ENCODE assay signal across 24 cellular contexts in the genomic region with DNA sequence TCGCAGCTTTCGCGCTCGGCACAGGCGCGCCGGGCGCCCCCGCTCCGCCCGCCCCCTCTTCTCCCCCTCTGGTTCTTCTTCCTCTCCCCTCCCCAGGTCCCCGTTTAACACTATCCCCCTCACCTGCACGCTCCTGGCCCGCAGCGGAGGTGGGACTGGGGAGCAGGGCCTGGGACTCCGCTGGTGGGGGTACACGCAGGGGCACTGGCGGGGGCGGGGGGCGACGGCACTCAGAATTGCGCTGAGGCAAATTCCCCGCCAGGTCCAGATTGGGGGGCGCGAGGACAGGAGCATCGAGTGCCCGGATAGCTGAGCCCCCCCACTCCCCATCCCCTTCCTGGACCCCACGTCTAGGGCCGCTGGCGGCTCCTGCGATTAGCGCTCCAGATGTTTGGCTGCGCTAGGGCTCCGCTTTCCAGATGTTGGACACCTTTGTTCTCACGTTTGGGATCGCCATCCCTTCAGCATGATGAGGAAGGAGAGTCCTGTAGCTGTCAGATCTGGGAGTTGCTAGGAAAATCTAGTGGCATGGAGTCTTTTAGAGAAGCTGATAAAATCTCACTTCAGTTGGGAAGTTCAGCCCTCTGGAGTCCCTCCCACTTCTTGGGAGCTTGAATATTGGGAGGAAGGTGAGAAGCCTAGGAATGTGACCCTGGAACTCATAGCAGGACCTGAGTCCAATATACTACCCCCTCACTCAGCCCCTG. TPM values are rescaled to one million over a fixed set of nuclear protein-coding genes. Genes with fewer than 3 reads are reported as not detected.
DNase-seq lines count a peak whose midpoint lies in the region; ATAC-seq, FAIRE-seq and TF ChIP-seq lines count a peak whose summit lies in the region.
"Had no signal": no experiment of that assay in that cellular context is flagged by ENCODE, and none has a peak within 500 bp of the region (broad histone marks: within the 10 kb centered on the region; RNA-seq: fewer than 3 reads in every experiment).

No MANE protein-coding gene starts in this region.

- FAIRE-seq in astrocyte (lab: Jason Lieb, UNC) = no peak

- H3K4me3 Mint-ChIP-seq in astrocyte (ENCODE audit: unreplicated experiment) = no peak overlapping the region
- no peak overlapping the region for H3K4me3 Mint-ChIP-seq in Caco-2 (ENCODE audit: unreplicated experiment)
- H3K4me3 Mint-ChIP-seq: activated naive CD8-positive, alpha-beta T cell treated with anti-CD3 and anti-CD28 coated beads for 36 hours; activated T-cell treated with anti-CD3 and anti-CD28 coated beads, Interleukin-2, amount 50 U/mL, for 4 hours had no signal

- H3K9ac ChIP-seq in SK-N-SH = no peak overlapping the region
- H3K9ac ChIP-seq in astrocyte (ENCODE audit: low read length) = no peak overlapping the region

- no peaks in the 10 kb centered on the region for H3K9me2 ChIP-seq in SK-N-SH

- H2AFZ ChIP-seq in SK-N-SH (ENCODE audit: low read depth) (no peak overlapping the region), astrocyte (ENCODE audit: low read depth, low read length) (no peak overlapping the region)

- H3K27me3 Mint-ChIP-seq in astrocyte (ENCODE audit: low read depth, unreplicated experiment) (peaks cover 88% of the 10 kb centered on the region), Caco-2 (ENCODE audit: insufficient read depth, unreplicated experiment) (peaks cover 30% of the 10 kb centered on the region)

- TF ChIP-seq RAD21 in SK-N-SH (IDR thresholded peaks at IDR 0.05; ENCODE audit: low read length) = no peak

- H3K4me1 ChIP-seq in SK-N-SH (ENCODE audit: control insufficient read depth in 1 of 2, insufficient read depth in 2 of 2, low read depth in 1 of 2, low read length in 1 of 2) (peaks cover 0 to 34% of the 10 kb centered on the region in 2 experiments; a peak in 2 of 4 replicates), astrocyte (ENCODE audit: insufficient read depth, low read length) (no peaks in the 10 kb centered on the region), sigmoid colon (peaks cover 0 to 24% (median 21%) of the 10 kb centered on the region in 4 donors), Caco-2 (no peaks in the 10 kb centered on the region; the same call in 1 of the 2 replicates)

- WGBS in SK-N-SH (ENCODE audit: low lambda C conversion rate) = 43% methylated on average over 22 of the region's 36 CpGs
- WGBS in sigmoid colon, 2 donors = 5 to 9% methylated on average over 36 of the region's 36 CpGs

- H3K36me3 ChIP-seq in SK-N-SH (replicated peaks in 1 of 2; ENCODE audit: control insufficient read depth in 1 of 2, insufficient read depth in 2 of 2, low read length in 1 of 2) (no peaks in the 10 kb centered on the region), astrocyte (ENCODE audit: insufficient read depth, low read length) (no peaks in the 10 kb centered on the region), sigmoid colon (no peaks in the 10 kb centered on the region), Caco-2 (ENCODE audit: control insufficient read depth, insufficient read depth, low read length) (no peaks in the 10 kb centered on the region)
- H3K36me3 ChIP-seq: tibial nerve had no signal

- peaks cover 2% of the 10 kb centered on the region for H3K36me3 Mint-ChIP-seq in astrocyte (ENCODE audit: low read depth, unreplicated experiment)
- no peaks in the 10 kb centered on the region for H3K36me3 Mint-ChIP-seq in Caco-2 (ENCODE audit: insufficient read depth, unreplicated experiment)
- H3K36me3 Mint-ChIP-seq: activated naive CD8-positive, alpha-beta T cell treated with anti-CD3 and anti-CD28 coated beads for 36 hours had no signal

- H3K4me1 Mint-ChIP-seq in astrocyte (ENCODE audit: low read depth, unreplicated experiment) = no peaks in the 10 kb centered on the region
- H3K4me1 Mint-ChIP-seq in Caco-2 (ENCODE audit: low read depth, unreplicated experiment) = no peaks in the 10 kb centered on the region

- H3K27ac ChIP-seq in SK-N-SH (ENCODE audit: low read depth in 2 of 2, low read length in 1 of 2) = peak overlapping the region in 1 of 2 experiments; percentile 86; a peak in 2 of 4 replicates
- H3K27ac ChIP-seq in astrocyte (ENCODE audit: low read depth, low read length) = no peak overlapping the region
- no peak overlapping the region for H3K27ac ChIP-seq in sigmoid colon
- H3K27ac ChIP-seq: 22Rv1, C4-2B, tibial nerve had no signal

- H3K79me2 ChIP-seq in SK-N-SH (ENCODE audit: insufficient read depth) (no peaks in the 10 kb centered on the region), astrocyte (ENCODE audit: insufficient read depth, low read length) (no peaks in the 10 kb centered on the region)

- intact Hi-C loops in sigmoid colon (cut with DNase I) = no loop called here
- intact Hi-C loops in head of caudate nucleus (cut with DNase I) = no loop called here
- intact Hi-C loops in Caco-2 (cut with micrococcal nuclease; ENCODE audit: unreplicated experiment) = no loop called here

- peaks cover 47% of the 10 kb centered on the region for H3K27me3 ChIP-seq in SK-N-SH (ENCODE audit: insufficient read depth)
- peaks cover 87% of the 10 kb centered on the region for H3K27me3 ChIP-seq in astrocyte (ENCODE audit: insufficient read depth, low read length)
- H3K27me3 ChIP-seq in sigmoid colon = peaks cover 40 to 99% (median 70%) of the 10 kb centered on the region in 3 donors
- no peaks in the 10 kb centered on the region; the same call in 1 of the 2 replicates for H3K27me3 ChIP-seq in Caco-2 (replicated peaks; ENCODE audit: control insufficient read depth, insufficient read depth, low read length)

- H3K4me3 ChIP-seq in SK-N-SH (ENCODE audit: low read depth in 2 of 2, low read length in 1 of 2) = peak overlapping the region in 1 of 2 experiments; percentile 33; a peak in 1 of 4 replicates
- no peak overlapping the region for H3K4me3 ChIP-seq in astrocyte (ENCODE audit: insufficient read depth, low read depth, low read length)
- H3K4me3 ChIP-seq in iPS-18c (ENCODE audit: insufficient read depth, low read depth, low read length) = peak overlapping the region; percentile 15; the same call in 1 of the 2 replicates
- H3K4me3 ChIP-seq in sigmoid colon = peak overlapping the region in 2 of 4 donors; percentile 27
- no peak overlapping the region for H3K4me3 ChIP-seq in Caco-2 (ENCODE audit: low read depth, low read length)

- DNase-seq in SK-N-SH (peak; percentile 23), astrocyte (ENCODE audit: low read depth) (no peak), sigmoid colon (peak; percentile 39), head of caudate nucleus (no peak), HCEC 1CT (no peak), Caco-2 (no peak)
- DNase-seq: activated CD4-positive, alpha-beta T cell treated with anti-CD3 and anti-CD28 coated beads, Interleukin-2, amount 50 U/mL, for 4 hours; activated naive CD8-positive, alpha-beta T cell treated with anti-CD3 and anti-CD28 coated beads for 36 hours; activated T-cell treated with anti-CD3 and anti-CD28 coated beads, Interleukin-2, amount 50 U/mL, for 4 hours; caudate nucleus; DMS153; effector memory CD8-positive, alpha-beta T cell; NCI-H187 treated with DMSO at 0.1 percent for 48 hours; OCI-M1; stimulated activated CD4-positive, alpha-beta T cell treated with anti-CD3 and anti-CD28 coated beads, Interleukin-4, amount 100 ng/mL, for 4 hours had no signal

- BruUV-seq in Caco-2 (replicated peaks; lab: Mats Ljungman, UMichigan) = no TSS peak

- H3K4me2 ChIP-seq in SK-N-SH (no peak overlapping the region), astrocyte (ENCODE audit: low read length) (peak overlapping the region; percentile 54)

- no peaks in the 10 kb centered on the region for H4K20me1 ChIP-seq in SK-N-SH (ENCODE audit: insufficient read depth)
- H4K20me1 ChIP-seq in astrocyte (ENCODE audit: insufficient read depth, low read length) = no peaks in the 10 kb centered on the region

- H3K27ac Mint-ChIP-seq in astrocyte (ENCODE audit: unreplicated experiment) (no peak overlapping the region), Caco-2 (ENCODE audit: unreplicated experiment) (no peak overlapping the region)
- H3K27ac Mint-ChIP-seq: activated naive CD8-positive, alpha-beta T cell treated with anti-CD3 and anti-CD28 coated beads for 36 hours; effector memory CD8-positive, alpha-beta T cell; IgD-negative memory B cell; memory B cell had no signal

- no peak for TF ChIP-seq CTCF in SK-N-SH (IDR thresholded peaks at IDR 0.05)
- TF ChIP-seq CTCF in astrocyte (IDR thresholded peaks at IDR 0.05; ENCODE audit: insufficient read depth, low read depth, low read length) = no peak
- TF ChIP-seq CTCF in sigmoid colon (IDR thresholded peaks at IDR 0.05) = no peak
- no peak for TF ChIP-seq CTCF in Caco-2 (IDR thresholded peaks at IDR 0.05; ENCODE audit: insufficient read depth in 1 of 2, low read depth in 1 of 2, low read length in 1 of 2, severe bottlenecking in 1 of 2, unreplicated experiment in 1 of 2)

- POLR2A ChIA-PET in SK-N-SH (lab: Yijun Ruan, JAX) = interaction anchor here (0.5 to 1.1 kb wide), 2 partner anchors 74 to 261 kb away, joined by 3 to 8 read pairs; no protein-coding TSS in a partner anchor
- POLR2A ChIA-PET in Caco-2 (lab: Charles Lee) = no interaction called here

- no peak for TF ChIP-seq POLR2A in sigmoid colon (IDR thresholded peaks at IDR 0.05)

- TF ChIP-seq EP300 in SK-N-SH (IDR thresholded peaks at IDR 0.05; ENCODE audit: borderline replicate concordance in 1 of 2, low read depth in 1 of 2, low read length in 1 of 2) = no peak
- TF ChIP-seq EP300 in sigmoid colon (IDR thresholded peaks at IDR 0.05) = no peak

- H3K9me3 Mint-ChIP-seq in astrocyte (ENCODE audit: unreplicated experiment) (peaks cover 29% of the 10 kb centered on the region), Caco-2 (ENCODE audit: unreplicated experiment) (no peaks in the 10 kb centered on the region)
- H3K9me3 Mint-ChIP-seq: activated naive CD8-positive, alpha-beta T cell treated with anti-CD3 and anti-CD28 coated beads for 36 hours; activated T-cell treated with anti-CD3 and anti-CD28 coated beads, Interleukin-2, amount 50 U/mL, for 4 hours; effector memory CD8-positive, alpha-beta T cell; IgD-negative memory B cell; memory B cell had no signal

- H3F3A ChIP-seq in SK-N-SH (replicated peaks; ENCODE audit: insufficient read depth) = no peaks in the 10 kb centered on the region

- no peak for ATAC-seq in SK-N-SH treated with all-trans-retinoic acid at 6 μM for 48 hours
- ATAC-seq: activated T-cell treated with anti-CD3 and anti-CD28 coated beads, Interleukin-2, amount 50 U/mL, for 4 hours; effector memory CD8-positive, alpha-beta T cell had no signal

- H3K9me3 ChIP-seq in SK-N-SH (no peaks in the 10 kb centered on the region), astrocyte (ENCODE audit: insufficient read depth, low read depth, low read length) (no peaks in the 10 kb centered on the region), iPS-18c (ENCODE audit: control insufficient read depth, insufficient read depth, low read length) (no peaks in the 10 kb centered on the region), sigmoid colon (peaks cover 0 to 2% (median 0%) of the 10 kb centered on the region in 4 donors), Caco-2 (no peaks in the 10 kb centered on the region)
- H3K9me3 ChIP-seq: tibial nerve had no signal

- CTCF ChIA-PET in SK-N-SH (lab: Yijun Ruan, JAX) = interaction anchor here (0.7 to 4.4 kb wide), 6 partner anchors 9 to 152 kb away, joined by 3 to 21 read pairs (median 6); no protein-coding TSS in a partner anchor
- CTCF ChIA-PET in Caco-2 (lab: Charles Lee) = no interaction called here

RNA-seq across cellular contexts. Expression of gene PAX2, which starts 31.4 kb away (rescaled TPM):
- polyA plus RNA-seq in SK-N-SH (2012; rRNA removed) = not detected in 2 replicates
- not detected in 2 replicates for polyA plus RNA-seq in SK-N-SH (2012; cell fraction: cytosol; rRNA removed)
- 0.08 TPM in 1 of 2 replicates, not detected in the other for polyA plus RNA-seq in SK-N-SH (2012; cell fraction: nucleus; rRNA removed)
- 0.23 and 0.60 TPM in 2 replicates for total RNA-seq in astrocyte
- total RNA-seq in sigmoid colon = not detected
- polyA plus RNA-seq in sigmoid colon = not detected
- total RNA-seq in Caco-2 (2022) = 0.30 and 0.45 TPM in 2 replicates
- total RNA-seq: activated naive CD8-positive, alpha-beta T cell treated with anti-CD3 and anti-CD28 coated beads for 36 hours; activated T-cell treated with anti-CD3 and anti-CD28 coated beads, Interleukin-2, amount 50 U/mL, for 4 hours; SK-MEL-5; skeletal muscle tissue; tibial nerve had no signal
- polyA plus RNA-seq: IgD-negative memory B cell had no signal

Comparison
In these comparisons a context has a peak if more than half of its experiments do, and no peak if none do; other contexts are left out.
1. DNase-seq: peak in SK-N-SH (single experiment) and sigmoid colon (single experiment); none in astrocyte (single experiment), head of caudate nucleus (0 of 42), HCEC 1CT (single experiment) and Caco-2 (0 of 2).